In genomic region chr20:29764922-29765610, GRCh38 we compare ENCODE assay signal across 8 cellular contexts.
A peak's percentile ranks its signal among the peaks of the same experiment; 100 is the strongest.
DNase-seq lines count a peak whose midpoint lies in the region; ATAC-seq and TF ChIP-seq lines count a peak whose summit lies in the region.
"Not testable (repeated sequence)": the region's sequence is repeated elsewhere in the genome, so short reads cannot be mapped to it uniquely, and the experiment has no call there.

No MANE protein-coding gene starts in this region.

- H3K27me3 ChIP-seq in heart right ventricle, result peaks cover 0 to 30% (median 0%) of the 10 kb centered on the region in 7 donors

- H3K27ac ChIP-seq in heart right ventricle, result not testable (repeated sequence)

- H3K36me3 ChIP-seq in heart right ventricle, result not testable (repeated sequence)

- peaks cover 0 to 16% (median 0%) of the 10 kb centered on the region in 11 donors for H3K9me3 ChIP-seq in heart right ventricle

- H3K27me3 Mint-ChIP-seq in HFFc6 (ENCODE audit: insufficient read depth); activated T-cell treated with anti-CD3 and anti-CD28 coated beads, Interleukin-2, amount 50 U/mL, for 72 hours (ENCODE audit: low read depth): not testable (repeated sequence)

- not testable (repeated sequence) for H3K36me3 Mint-ChIP-seq in HFFc6 (ENCODE audit: low read depth); activated T-cell treated with anti-CD3 and anti-CD28 coated beads, Interleukin-2, amount 50 U/mL, for 72 hours (ENCODE audit: insufficient read depth in 2 of 2)

- intact Hi-C loops in heart right ventricle (cut with DNase I), result not testable (repeated sequence)

- not testable (repeated sequence) for H3K4me1 Mint-ChIP-seq in HFFc6 (ENCODE audit: low read depth); activated T-cell treated with anti-CD3 and anti-CD28 coated beads, Interleukin-2, amount 50 U/mL, for 72 hours (ENCODE audit: low read depth)

- peak; percentile 10 for DNase-seq in DMS53 treated with DMSO at 0.1 percent for 48 hours (lab: John Stamatoyannopoulos, UW; ENCODE audit: unreplicated experiment)
- not testable (repeated sequence) for DNase-seq in HFFc6, heart right ventricle
- peak; percentile 62 for DNase-seq in NCI-H1105 treated with DMSO at 0.1 percent for 48 hours (lab: John Stamatoyannopoulos, UW)
- DNase-seq in NCI-H748 treated with DMSO at 0.1 percent for 48 hours (lab: John Stamatoyannopoulos, UW), result peak; percentile 25
- peak; percentile 11 to 20 for DNase-seq in activated T-cell treated with anti-CD3 and anti-CD28 coated beads, Interleukin-2, amount 50 U/mL, for 72 hours
- peak; percentile 69 for DNase-seq in stimulated activated CD8-positive, alpha-beta memory T cell treated with anti-CD3 and anti-CD28 coated beads, Interleukin-4, amount 100 ng/mL, for 48 hours

- not testable (repeated sequence) for H3K4me3 Mint-ChIP-seq in HFFc6; activated T-cell treated with anti-CD3 and anti-CD28 coated beads, Interleukin-2, amount 50 U/mL, for 72 hours

- not testable (repeated sequence) for H3K4me1 ChIP-seq in heart right ventricle

- H3K4me3 ChIP-seq in heart right ventricle, result not testable (repeated sequence)

- peak; percentile 67 for TF ChIP-seq CTCF in HFFc6 (IDR thresholded peaks at IDR 0.05)
- TF ChIP-seq CTCF in heart right ventricle (IDR thresholded peaks at IDR 0.05), result peak in 6 of 9 donors; percentile 5 to 45 (median 26)

- WGBS in heart right ventricle, 2 donors, result 21 to 23% methylated on average over 25 of the region's 25 CpGs

- H3K27ac Mint-ChIP-seq in HFFc6; activated T-cell treated with anti-CD3 and anti-CD28 coated beads, Interleukin-2, amount 50 U/mL, for 72 hours: not testable (repeated sequence)

- peaks cover 21% of the 10 kb centered on the region for H3K9me3 Mint-ChIP-seq in HFFc6
- H3K9me3 Mint-ChIP-seq in activated T-cell treated with anti-CD3 and anti-CD28 coated beads, Interleukin-2, amount 50 U/mL, for 72 hours, result peaks cover 8 to 12% of the 10 kb centered on the region in 2 donors

- peak; percentile 86 for ATAC-seq in SK-N-SH treated with all-trans-retinoic acid at 6 μM for 48 hours
- not testable (repeated sequence) for ATAC-seq in activated T-cell treated with anti-CD3 and anti-CD28 coated beads, Interleukin-2, amount 50 U/mL, for 72 hours (replicated peaks in 1 of 2); heart right ventricle
